ENCODE assay signal across 20 cellular contexts in genomic region chr19:5251096-5252065, GRCh38.
DNase-seq lines count a peak whose midpoint lies in the region; TF ChIP-seq lines count a peak whose summit lies in the region.
"Had no signal": no experiment of that assay in that cellular context is flagged by ENCODE, and none has a peak within 500 bp of the region (broad histone marks: within the 10 kb centered on the region; RNA-seq: fewer than 3 reads in every experiment).

No MANE protein-coding gene starts in this region.

- H3K4me3 ChIP-seq in adrenal gland (no peak overlapping the region), thyroid gland (replicated peaks in 1 of 3) (no peak overlapping the region)

- WGBS in adrenal gland, 4 donors, result 54 to 74% (median 70%) methylated on average over 20 to 27 of the region's 27 CpGs
- WGBS in thyroid gland, 2 donors, result 68 to 76% methylated on average over 27 of the region's 27 CpGs

- H3K27ac ChIP-seq in adrenal gland, result no peak overlapping the region
- no peak overlapping the region for H3K27ac ChIP-seq in thyroid gland
- H3K27ac ChIP-seq: 22Rv1 had no signal

- in situ Hi-C loops in GM13976 (cut with MboI; ENCODE audit: low sequenced_read_pairs, unreplicated experiment), result no loop called here

- H3K9me3 ChIP-seq in adrenal gland (replicated peaks in 1 of 3) (peaks cover 0 to 6% (median 0%) of the 10 kb centered on the region in 3 donors), thyroid gland (no peaks in the 10 kb centered on the region)
- H3K9me3 ChIP-seq: BE2C had no signal

- no peaks in the 10 kb centered on the region for H3K27me3 ChIP-seq in adrenal gland
- H3K27me3 ChIP-seq in thyroid gland, result no peaks in the 10 kb centered on the region
- H3K27me3 ChIP-seq: BE2C had no signal

- intact Hi-C loops in adrenal gland (cut with DNase I), result no loop called here
- intact Hi-C loops in thyroid gland (cut with DNase I), result no loop called here

- no peak for TF ChIP-seq CTCF in adrenal gland (IDR thresholded peaks at IDR 0.05)
- TF ChIP-seq CTCF in thyroid gland (IDR thresholded peaks at IDR 0.05), result no peak
- no peak for TF ChIP-seq CTCF in GM13976 (IDR thresholded peaks at IDR 0.05; ENCODE audit: borderline replicate concordance, control extremely low read depth, extremely low read depth, insufficient read depth, missing control alignments)

- DNase-seq in NCI-H1092 treated with DMSO at 0.1 percent for 48 hours (lab: John Stamatoyannopoulos, UW) (peak; percentile 45), NCI-H1092 (lab: John Stamatoyannopoulos, UW) (no peak), adrenal gland (peak in 4 of 7 donors; percentile 40 to 57 (median 48)), iPS-NIHi11 (ENCODE audit: low spot score) (peak; percentile 69), thyroid gland (peak; percentile 40 to 45), GM13976 (ENCODE audit: low spot score) (no peak)
- no peak for DNase-seq in activated CD4-positive, alpha-beta T cell treated with anti-CD3 and anti-CD28 coated beads, Interleukin-2, amount 50 U/mL, for 4 hours
- no peak for DNase-seq in stimulated activated CD4-positive, alpha-beta T cell treated with anti-CD3 and anti-CD28 coated beads, Interleukin-4, amount 100 ng/mL, for 24 hours
- DNase-seq: BE2C; CD4-positive, alpha-beta memory T cell; GOT3; HFFc6; KBM-7; NCI-H146; NCI-H226; NCI-H526; NK-92 treated with Interleukin-12 subunit alpha and Interleukin-12 subunit beta, amount 100 ng/mL, for 24 hours; OCI-M1; SIG-M5 had no signal

- no peak for TF ChIP-seq POLR2A in adrenal gland (IDR thresholded peaks at IDR 0.05)
- TF ChIP-seq POLR2A in thyroid gland (IDR thresholded peaks at IDR 0.05), result no peak

- H3K4me1 ChIP-seq in adrenal gland (replicated peaks in 1 of 2) (no peaks in the 10 kb centered on the region), thyroid gland (peaks cover 0 to 8% of the 10 kb centered on the region in 2 donors)
- H3K4me1 ChIP-seq: BE2C had no signal

- no peaks in the 10 kb centered on the region for H3K36me3 ChIP-seq in adrenal gland (replicated peaks in 1 of 2)
- peaks cover 15 to 16% of the 10 kb centered on the region in 2 donors for H3K36me3 ChIP-seq in thyroid gland

Comparison
In these comparisons a context has a peak if more than half of its experiments do, and no peak if none do; other contexts are left out.
1. DNase-seq: peak in NCI-H1092 treated with DMSO at 0.1 percent for 48 hours (single experiment), adrenal gland (4 of 7), iPS-NIHi11 (single experiment) and thyroid gland (2 of 2); none in NCI-H1092 (single experiment), activated CD4-positive, alpha-beta T cell treated with anti-CD3 and anti-CD28 coated beads, Interleukin-2, amount 50 U/mL, for 4 hours (0 of 2), stimulated activated CD4-positive, alpha-beta T cell treated with anti-CD3 and anti-CD28 coated beads, Interleukin-4, amount 100 ng/mL, for 24 hours (single experiment) and GM13976 (single experiment).